Comparison of ENCODE assay signal across 12 cellular contexts in the genomic region with DNA sequence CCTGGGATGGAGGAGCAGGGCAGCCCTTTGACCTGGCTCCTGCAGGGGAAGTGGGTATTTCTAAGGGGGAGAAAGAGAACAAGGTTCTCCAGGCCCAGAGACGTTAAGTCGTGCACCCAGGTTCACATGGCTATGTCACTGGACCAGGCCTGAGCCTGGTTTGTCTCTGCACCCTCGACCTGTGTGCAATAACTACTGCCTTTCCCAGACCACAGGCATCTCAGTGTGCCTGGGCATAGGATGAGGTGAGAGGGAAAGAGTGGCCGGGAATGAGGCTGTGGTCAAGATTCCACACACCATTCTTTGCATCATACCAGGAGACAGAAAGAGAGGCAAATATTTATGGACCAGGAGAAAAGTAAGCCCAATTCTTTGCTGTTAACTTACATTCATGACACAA.
DNase-seq lines count a peak whose midpoint lies in the region; ATAC-seq, FAIRE-seq and TF ChIP-seq lines count a peak whose summit lies in the region.
"Had no signal": no experiment of that assay in that cellular context is flagged by ENCODE, and none has a peak within 500 bp of the region (broad histone marks: within the 10 kb centered on the region; RNA-seq: fewer than 3 reads in every experiment).

No MANE protein-coding gene starts in this region.

- dilution Hi-C loops in endothelial cell of umbilical vein (cut with MboI; ENCODE audit: extremely low pct_ligation_motif_present, low sequenced_read_pairs), result no loop called here

- no peak for FAIRE-seq in endothelial cell of umbilical vein (lab: Jason Lieb, UNC)

- H3K27ac ChIP-seq in OCI-LY7 (ENCODE audit: low read depth, low read length, poor library complexity, severe bottlenecking) (peak overlapping the region; percentile 45), endothelial cell of umbilical vein (ENCODE audit: insufficient read depth, low read depth, low read length) (no peak overlapping the region)

- intact Hi-C loops in OCI-LY7 (cut with micrococcal nuclease; ENCODE audit: unreplicated experiment), result no loop called here
- intact Hi-C loops in endothelial cell of umbilical vein (cut with micrococcal nuclease), result loop anchor here (5.0 kb wide), 1 partner anchor 71 kb away; no protein-coding TSS in a partner anchor

- H3K4me1 Mint-ChIP-seq in osteocyte (ENCODE audit: unreplicated experiment), result peaks cover 77% of the 10 kb centered on the region

- H3K9me3 Mint-ChIP-seq in osteocyte (ENCODE audit: unreplicated experiment), result no peaks in the 10 kb centered on the region

- ATAC-seq in HG03432 (IDR thresholded peaks at IDR 0.05; ENCODE audit: unreplicated experiment) (no peak), HG02938 (IDR thresholded peaks at IDR 0.05; ENCODE audit: unreplicated experiment) (no peak), GM21825 (IDR thresholded peaks at IDR 0.05; ENCODE audit: unreplicated experiment) (no peak)

- no peak for TF ChIP-seq POLR2A in endothelial cell of umbilical vein (IDR thresholded peaks at IDR 0.05; ENCODE audit: low read depth, low read length)

- peak overlapping the region; percentile 99 for H3K27ac Mint-ChIP-seq in osteocyte (ENCODE audit: unreplicated experiment)

- H4K20me1 ChIP-seq in OCI-LY7 (ENCODE audit: insufficient read depth, low read length) (no peaks in the 10 kb centered on the region), endothelial cell of umbilical vein (replicated peaks; ENCODE audit: control insufficient read depth, extremely low read depth, insufficient read depth, low read length) (no peaks in the 10 kb centered on the region)

- H3K9me2 ChIP-seq in OCI-LY7 (ENCODE audit: insufficient read depth, low read length), result no peaks in the 10 kb centered on the region

- H3K79me2 ChIP-seq in OCI-LY7 (ENCODE audit: insufficient read depth, low read depth, low read length), result no peaks in the 10 kb centered on the region
- no peaks in the 10 kb centered on the region for H3K79me2 ChIP-seq in endothelial cell of umbilical vein (ENCODE audit: control insufficient read depth, insufficient read depth, low read length)

- TF ChIP-seq CTCF in OCI-LY7 (conservative IDR thresholded peaks at IDR 0.05; ENCODE audit: low read length), result no peak
- TF ChIP-seq CTCF in endothelial cell of umbilical vein (IDR thresholded peaks at IDR 0.05; ENCODE audit: extremely low read depth in 1 of 2, insufficient read depth in 1 of 2, low read depth in 1 of 2, low read length in 2 of 2), result no peak
- no peak for TF ChIP-seq CTCF in osteocyte (IDR thresholded peaks at IDR 0.05)

- H3K9me3 ChIP-seq in OCI-LY7 (ENCODE audit: low read length) (no peaks in the 10 kb centered on the region), endothelial cell of umbilical vein (replicated peaks; ENCODE audit: control insufficient read depth, insufficient read depth, low read length) (no peaks in the 10 kb centered on the region)

- H3K4me1 ChIP-seq in OCI-LY7 (ENCODE audit: insufficient read depth, low read length, poor library complexity, severe bottlenecking) (peaks cover 82% of the 10 kb centered on the region), endothelial cell of umbilical vein (ENCODE audit: control insufficient read depth, extremely low read depth, insufficient read depth, low read length) (peaks cover 16% of the 10 kb centered on the region)

- H3K9ac ChIP-seq in endothelial cell of umbilical vein (replicated peaks; ENCODE audit: extremely low read depth, insufficient read depth, low read length), result no peak overlapping the region

- H3K27me3 Mint-ChIP-seq in osteocyte (ENCODE audit: unreplicated experiment), result no peaks in the 10 kb centered on the region

- DNase-seq in Daoy (ENCODE audit: low read depth) (peak; percentile 65), OCI-LY7 (ENCODE audit: low spot score) (no peak), endothelial cell of umbilical vein (ENCODE audit: low read depth, low spot score) (no peak), osteocyte (ENCODE audit: extremely low spot score, unreplicated experiment) (no peak), amniotic stem cell (lab: John Stamatoyannopoulos, UW) (no peak)
- DNase-seq: aorta; DND-41; NCI-H524 treated with DMSO at 0.1 percent for 48 hours; stimulated activated CD4-positive, alpha-beta T cell treated with anti-CD3 and anti-CD28 coated beads, Interleukin-4, amount 100 ng/mL, for 4 hours had no signal

- CTCF ChIA-PET in OCI-LY7 (lab: Charles Lee; ENCODE audit: unreplicated experiment) (no interaction called here), endothelial cell of umbilical vein (lab: Charles Lee) (interaction anchor here (0.8 to 2.2 kb wide), 6 partner anchors 13 to 116 kb away, joined by 3 to 14 read pairs (median 6); no protein-coding TSS in a partner anchor)

- H3K9me1 ChIP-seq in endothelial cell of umbilical vein (replicated peaks; ENCODE audit: control insufficient read depth, extremely low read depth, insufficient read depth, low read length), result no peaks in the 10 kb centered on the region

- H3K4me2 ChIP-seq in OCI-LY7 (ENCODE audit: low read length), result peak overlapping the region; percentile 30; the same call in 1 of the 2 replicates
- peak overlapping the region; percentile 40 for H3K4me2 ChIP-seq in endothelial cell of umbilical vein (ENCODE audit: insufficient read depth, low read length)

- H3K4me3 Mint-ChIP-seq in osteocyte (ENCODE audit: unreplicated experiment), result peak overlapping the region; percentile 50

- H3K27me3 ChIP-seq in endothelial cell of umbilical vein (ENCODE audit: control insufficient read depth in 2 of 2, insufficient read depth in 2 of 2, low read length in 2 of 2), result peaks cover 3 to 5% of the 10 kb centered on the region in 2 experiments

- BruUV-seq in OCI-LY7 (replicated peaks; lab: Mats Ljungman, UMichigan) (no TSS peak), endothelial cell of umbilical vein (replicated peaks; lab: Mats Ljungman, UMichigan) (no TSS peak)

- POLR2A ChIA-PET in OCI-LY7 (lab: Charles Lee) (no interaction called here), endothelial cell of umbilical vein (lab: Charles Lee) (no interaction called here)

- H3K36me3 ChIP-seq in OCI-LY7 (ENCODE audit: insufficient read depth, low read length), result no peaks in the 10 kb centered on the region
- H3K36me3 ChIP-seq in endothelial cell of umbilical vein (ENCODE audit: control insufficient read depth in 2 of 2, extremely low read depth in 1 of 2, insufficient read depth in 2 of 2, low read length in 2 of 2), result no peaks in the 10 kb centered on the region

- H3K4me3 ChIP-seq in OCI-LY7 (ENCODE audit: low read depth, low read length, poor library complexity, severe bottlenecking) (no peak overlapping the region), endothelial cell of umbilical vein (replicated peaks in 1 of 3; ENCODE audit: insufficient read depth in 1 of 3, low read depth in 1 of 3, low read length in 3 of 3) (no peak overlapping the region)

- H3K36me3 Mint-ChIP-seq in osteocyte (ENCODE audit: unreplicated experiment), result no peaks in the 10 kb centered on the region

- H2AFZ ChIP-seq in OCI-LY7 (ENCODE audit: low read length), result peak overlapping the region; percentile 30; the same call in 1 of the 2 replicates
- no peak overlapping the region for H2AFZ ChIP-seq in endothelial cell of umbilical vein (ENCODE audit: low read depth, low read length)

TF ChIP-seq in endothelial cell of umbilical vein, 7 proteins besides CTCF, POLR2A, EP300 and RAD21:
- TF ChIP-seq GATA2 (IDR thresholded peaks at IDR 0.05; ENCODE audit: insufficient read depth, insufficient read length, low read depth, low read length) (no peak), MAX (IDR thresholded peaks at IDR 0.05; ENCODE audit: insufficient read depth, insufficient read length) (no peak), POLR2AphosphoS5 (IDR thresholded peaks at IDR 0.05; ENCODE audit: insufficient read depth, low read depth, low read length) (no peak), FOS (IDR thresholded peaks at IDR 0.05; ENCODE audit: borderline replicate concordance, insufficient read depth, low read length) (no peak), JUN (IDR thresholded peaks at IDR 0.05; ENCODE audit: borderline replicate concordance, insufficient read depth, insufficient read length, low read depth) (no peak)
